Comparison of ENCODE assay signal across 1 cellular context in genomic region chr16:17391715-17392114, GRCh38.
TF ChIP-seq lines count a peak whose summit lies in the region.

No MANE protein-coding gene starts in this region.

TF ChIP-seq in H1, 55 proteins besides CTCF, POLR2A, EP300 and RAD21:
- no peak for TF ChIP-seq CHD2 (IDR thresholded peaks at IDR 0.05; ENCODE audit: low read length)
- TF ChIP-seq YY1 (IDR thresholded peaks at IDR 0.05; ENCODE audit: low read depth, low read length) = no peak
- no peak for TF ChIP-seq NANOG (IDR thresholded peaks at IDR 0.05; ENCODE audit: insufficient read depth, low read depth, low read length, poor library complexity, severe bottlenecking)
- no peak for TF ChIP-seq TAF7 (optimal IDR thresholded peaks at IDR 0.05; ENCODE audit: borderline replicate concordance, low read depth, low read length)
- no peak for TF ChIP-seq RFX5 (IDR thresholded peaks at IDR 0.05; ENCODE audit: borderline replicate concordance, low read depth, low read length)
- TF ChIP-seq SIN3A (conservative IDR thresholded peaks at IDR 0.05 in 1 of 2, IDR thresholded peaks at IDR 0.05 in 1 of 2; ENCODE audit: low read depth in 1 of 2, low read length in 2 of 2) = no peak
- TF ChIP-seq RXRA (IDR thresholded peaks at IDR 0.05; ENCODE audit: insufficient read depth, low read depth, low read length) = no peak
- TF ChIP-seq HDAC6 (IDR thresholded peaks at IDR 0.05; ENCODE audit: low read depth, low read length) = no peak
- no peak for TF ChIP-seq BACH1 (IDR thresholded peaks at IDR 0.05; ENCODE audit: low read length)
- no peak for TF ChIP-seq BRCA1 (IDR thresholded peaks at IDR 0.05; ENCODE audit: low read depth, low read length)
- TF ChIP-seq CEBPB (IDR thresholded peaks at IDR 0.05; ENCODE audit: low read depth, low read length) = no peak
- no peak for TF ChIP-seq SP1 (IDR thresholded peaks at IDR 0.05; ENCODE audit: low read depth, low read length)
- no peak for TF ChIP-seq CREB1 (IDR thresholded peaks at IDR 0.05)
- no peak for TF ChIP-seq MAX (IDR thresholded peaks at IDR 0.05)
- no peak for TF ChIP-seq EGR1 (IDR thresholded peaks at IDR 0.05; ENCODE audit: borderline replicate concordance, low read depth, low read length)
- TF ChIP-seq SP2 (IDR thresholded peaks at IDR 0.05; ENCODE audit: low read length) = no peak
- no peak for TF ChIP-seq EZH2 (IDR thresholded peaks at IDR 0.05; ENCODE audit: low read depth, low read length, severe bottlenecking)
- TF ChIP-seq CBX5 (IDR thresholded peaks at IDR 0.05; ENCODE audit: low read depth, low read length) = no peak
- no peak for TF ChIP-seq JUND (IDR thresholded peaks at IDR 0.05; ENCODE audit: low read length)
